ENCODE assay signal across 17 cellular contexts in the genomic region with DNA sequence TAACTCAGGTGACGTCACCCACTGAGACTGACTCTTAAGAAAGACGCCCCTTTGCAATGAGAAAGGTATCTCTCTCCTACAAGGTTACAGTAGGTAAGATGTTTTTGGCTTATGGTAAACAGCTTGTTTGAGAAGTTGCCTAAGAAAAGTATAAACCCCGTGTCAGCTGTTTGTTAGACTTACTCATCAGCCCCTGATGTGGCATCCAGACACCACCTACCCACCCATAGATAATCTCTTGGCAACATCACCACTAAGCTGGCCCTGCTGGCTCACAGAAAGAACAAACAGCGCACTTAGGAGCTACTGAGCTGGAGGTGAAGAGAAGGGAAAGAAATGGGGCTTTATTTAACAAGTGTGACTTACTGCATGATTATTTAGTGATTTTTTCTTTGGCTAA.
A peak's percentile ranks its signal among the peaks of the same experiment; 100 is the strongest.
DNase-seq lines count a peak whose midpoint lies in the region; ATAC-seq, FAIRE-seq and TF ChIP-seq lines count a peak whose summit lies in the region.
"Had no signal": no experiment of that assay in that cellular context is flagged by ENCODE, and none has a peak within 500 bp of the region (broad histone marks: within the 10 kb centered on the region; RNA-seq: fewer than 3 reads in every experiment).

No MANE protein-coding gene starts in this region.

- H3K27me3 ChIP-seq in H1 (replicated peaks in 1 of 4; ENCODE audit: control insufficient read depth in 3 of 4, extremely low read depth in 1 of 4, insufficient read depth in 3 of 4, low read length in 3 of 4): no peaks in the 10 kb centered on the region
- H3K27me3 ChIP-seq: BLaER1 had no signal

- H3K27ac Mint-ChIP-seq in effector memory CD8-positive, alpha-beta T cell: no peak overlapping the region
- H3K27ac Mint-ChIP-seq: stimulated activated naive CD8-positive, alpha-beta T cell treated with anti-CD3 and anti-CD28 coated beads, Interleukin-15, amount 100 ng/mL, for 72 hours had no signal

- no peak overlapping the region for H4K5ac ChIP-seq in H1 (ENCODE audit: insufficient read length, low read depth, low read length)

- no peaks in the 10 kb centered on the region for H3K27me3 Mint-ChIP-seq in effector memory CD8-positive, alpha-beta T cell
- H3K27me3 Mint-ChIP-seq: stimulated activated naive CD8-positive, alpha-beta T cell treated with anti-CD3 and anti-CD28 coated beads, Interleukin-15, amount 100 ng/mL, for 72 hours had no signal

- H3K4me1 Mint-ChIP-seq in effector memory CD8-positive, alpha-beta T cell (ENCODE audit: low read depth in 2 of 2): peaks cover 10 to 22% of the 10 kb centered on the region in 2 donors

- no peak overlapping the region for H3K18ac ChIP-seq in H1 (ENCODE audit: extremely low read depth, low read length)

- H2BK120ac ChIP-seq in H1 (replicated peaks; ENCODE audit: low read depth, low read length): no peak overlapping the region

- FAIRE-seq in H1 (lab: Jason Lieb, UNC): no peak
- FAIRE-seq: endometrium had no signal

- no peak overlapping the region; the same call in 1 of the 2 replicates for H3K27ac ChIP-seq in H1 (ENCODE audit: low read depth, low read length)
- H3K27ac ChIP-seq: BLaER1 had no signal

- H3K79me2 ChIP-seq in H1 (ENCODE audit: control insufficient read depth in 1 of 2, insufficient read depth in 2 of 2, low read length in 2 of 2): no peaks in the 10 kb centered on the region

- no peak overlapping the region for H2AK5ac ChIP-seq in H1 (ENCODE audit: low read depth, low read length)

- no peaks in the 10 kb centered on the region; the same call in 1 of the 2 replicates for H3K79me1 ChIP-seq in H1 (ENCODE audit: low read depth, low read length)

- H3K4me3 Mint-ChIP-seq in effector memory CD8-positive, alpha-beta T cell: no peak overlapping the region
- H3K4me3 Mint-ChIP-seq: stimulated activated naive CD8-positive, alpha-beta T cell treated with anti-CD3 and anti-CD28 coated beads, Interleukin-15, amount 100 ng/mL, for 72 hours had no signal

- no peaks in the 10 kb centered on the region for H3K9me3 ChIP-seq in H1 (ENCODE audit: insufficient read depth in 2 of 2, low read depth in 1 of 2, low read length in 1 of 2)
- H3K9me3 ChIP-seq: BLaER1 had no signal

- TF ChIP-seq RAD21 in H1 (IDR thresholded peaks at IDR 0.05 in 1 of 2, conservative IDR thresholded peaks at IDR 0.05 in 1 of 2; ENCODE audit: low read depth in 2 of 2, low read length in 2 of 2): no peak

- H2AFZ ChIP-seq in H1 (ENCODE audit: low read length): no peak overlapping the region

- no peaks in the 10 kb centered on the region for H4K20me1 ChIP-seq in H1 (replicated peaks in 1 of 2; ENCODE audit: control insufficient read depth in 1 of 2, insufficient read depth in 2 of 2, low read length in 2 of 2)

- H3K4me2 ChIP-seq in H1 (ENCODE audit: insufficient read depth in 1 of 2, low read depth in 2 of 2, low read length in 2 of 2): no peak overlapping the region
- H3K4me2 ChIP-seq: BLaER1 had no signal

- DNase-seq in ELR (ENCODE audit: low read depth) (peak; percentile 37), NCI-H446 (lab: John Stamatoyannopoulos, UW) (peak; percentile 12 to 60), H1 (ENCODE audit: low read depth in 1 of 2, low spot score in 2 of 2) (no peak), myocyte (ENCODE audit: low read depth) (peak; percentile 73), DMS 273 treated with DMSO at 0.1 percent for 48 hours (lab: John Stamatoyannopoulos, UW) (no peak)
- DNase-seq in effector memory CD8-positive, alpha-beta T cell: no peak
- DNase-seq in activated effector memory CD4-positive, alpha-beta T cell treated with Interleukin-2 at 50 U/mL for 16 hours: no peak
- DNase-seq: aorta; H7; NCI-H1092; NCI-H526 treated with DMSO at 0.1 percent for 48 hours; posterior cingulate gyrus; stimulated activated naive CD8-positive, alpha-beta T cell treated with anti-CD3 and anti-CD28 coated beads, Interleukin-15, amount 100 ng/mL, for 72 hours had no signal

- H3K36me3 Mint-ChIP-seq in effector memory CD8-positive, alpha-beta T cell (ENCODE audit: insufficient read depth): peaks cover 2% of the 10 kb centered on the region

- no peak overlapping the region for H4K8ac ChIP-seq in H1 (ENCODE audit: extremely low read depth, insufficient read depth, low read length)

- no peak overlapping the region for H3K23ac ChIP-seq in H1 (ENCODE audit: insufficient read length)

- POLR2A ChIA-PET in H1 (lab: Charles Lee; ENCODE audit: partially characterized antibody): interaction anchor here (0.7 kb wide), 1 partner anchor 54 kb away, joined by 4 read pairs; no protein-coding TSS in a partner anchor

- 87% methylated on average over 4 of the region's 4 CpGs; no CpG with 5 or more reads in 1 of the 2 experiments for WGBS in H1 (ENCODE audit: extremely low coverage in 1 of 2, insufficient coverage in 1 of 2, insufficient read length in 1 of 2, insufficient replicate concordance in 2 of 2, low coverage in 1 of 2, low lambda C conversion rate in 2 of 2, missing lambda C conversion rate in 1 of 2), 2 experiments

- no peaks in the 10 kb centered on the region for H3K9me3 Mint-ChIP-seq in effector memory CD8-positive, alpha-beta T cell
- H3K9me3 Mint-ChIP-seq: stimulated activated naive CD8-positive, alpha-beta T cell treated with anti-CD3 and anti-CD28 coated beads, Interleukin-15, amount 100 ng/mL, for 72 hours had no signal

- H3K36me3 ChIP-seq in H1 (ENCODE audit: control insufficient read depth in 2 of 4, insufficient read depth in 4 of 4, low read length in 3 of 4): no peaks in the 10 kb centered on the region

- H3K4me1 ChIP-seq in H1 (replicated peaks in 1 of 4; ENCODE audit: control insufficient read depth in 3 of 4, insufficient read depth in 4 of 4, low read length in 3 of 4): peaks cover 0 to 8% (median 6%) of the 10 kb centered on the region in 4 experiments; a peak in 5 of 7 replicates
- H3K4me1 ChIP-seq: BLaER1 had no signal

- no peak overlapping the region for H3K4me3 ChIP-seq in H1 (ENCODE audit: extremely low read depth in 1 of 4, insufficient read depth in 2 of 4, low read depth in 3 of 4, low read length in 4 of 4)
- H3K4me3 ChIP-seq: BLaER1 had no signal

- no peak overlapping the region for H2BK5ac ChIP-seq in H1 (ENCODE audit: low read depth, low read length)

- no peak for TF ChIP-seq CTCF in H1 (IDR thresholded peaks at IDR 0.05; ENCODE audit: control extremely low read depth in 1 of 3, insufficient read depth in 1 of 3, low read depth in 1 of 3, low read length in 3 of 3)

- H3K14ac ChIP-seq in H1 (ENCODE audit: insufficient read length): no peak overlapping the region

- H2BK15ac ChIP-seq in H1 (ENCODE audit: low read length): 0 out of 2 replicates have a peak overlapping the region, but pooled peaks have one; percentile 33

- H3K56ac ChIP-seq in H1 (replicated peaks; ENCODE audit: insufficient read length, low read depth, low read length): no peak overlapping the region

- TF ChIP-seq POLR2A in H1 (IDR thresholded peaks at IDR 0.05; ENCODE audit: control extremely low read depth in 1 of 2, low read depth in 2 of 2, low read length in 2 of 2): no peak

- no peak for ATAC-seq in effector memory CD8-positive, alpha-beta T cell (replicated peaks)
- no peak for ATAC-seq in GM21576 (IDR thresholded peaks at IDR 0.05; ENCODE audit: unreplicated experiment)
- ATAC-seq: activated CD4-positive, CD25-positive, alpha-beta regulatory T cell treated with anti-CD3 and anti-CD28 coated beads, Interleukin-2, amount 50 U/mL, for 24 hours; stimulated activated naive CD8-positive, alpha-beta T cell treated with anti-CD3 and anti-CD28 coated beads, Interleukin-15, amount 100 ng/mL, for 72 hours had no signal

- CTCF ChIA-PET in H1 (lab: Charles Lee; ENCODE audit: partially characterized antibody): interaction anchor here (1.1 kb wide), 1 partner anchor 220 kb away, joined by 3 read pairs; no protein-coding TSS in a partner anchor

- no peaks in the 10 kb centered on the region for H3K23me2 ChIP-seq in H1 (ENCODE audit: low read depth, low read length)

- no peak for TF ChIP-seq EP300 in H1 (IDR thresholded peaks at IDR 0.05; ENCODE audit: borderline replicate concordance in 1 of 2, low read depth in 2 of 2, low read length in 2 of 2)

- no peak overlapping the region for H2BK20ac ChIP-seq in H1 (ENCODE audit: low read length)

- H2BK12ac ChIP-seq in H1 (ENCODE audit: low read depth, low read length): no peak overlapping the region

- H4K91ac ChIP-seq in H1 (replicated peaks; ENCODE audit: insufficient read length, low read length): no peak overlapping the region

- no peak overlapping the region for H3K9ac ChIP-seq in H1 (replicated peaks in 1 of 4; ENCODE audit: extremely low read depth in 1 of 4, low read depth in 3 of 4, low read length in 3 of 4)
- H3K9ac ChIP-seq: BLaER1 had no signal

- H3K4ac ChIP-seq in H1 (replicated peaks; ENCODE audit: insufficient read length, low read depth, low read length): no peak overlapping the region

TF ChIP-seq in H1, 55 proteins besides CTCF, POLR2A, EP300 and RAD21 (continues in another document):
- TF ChIP-seq POLR2AphosphoS5 (IDR thresholded peaks at IDR 0.05; ENCODE audit: low read depth, low read length) (no peak), HDAC6 (IDR thresholded peaks at IDR 0.05; ENCODE audit: low read depth, low read length) (no peak), POU5F1 (IDR thresholded peaks at IDR 0.05; ENCODE audit: low read depth, low read length) (no peak), CHD1 (IDR thresholded peaks at IDR 0.05; ENCODE audit: low read depth, low read length) (no peak), USF2 (IDR thresholded peaks at IDR 0.05; ENCODE audit: low read length) (no peak), JUND (IDR thresholded peaks at IDR 0.05; ENCODE audit: low read length) (no peak), TBP (IDR thresholded peaks at IDR 0.05; ENCODE audit: low read depth, low read length) (no peak), RXRA (IDR thresholded peaks at IDR 0.05; ENCODE audit: insufficient read depth, low read depth, low read length) (no peak), TCF12 (IDR thresholded peaks at IDR 0.05; ENCODE audit: low read depth, low read length) (no peak), BCL11A (IDR thresholded peaks at IDR 0.05; ENCODE audit: low read depth in 2 of 2, low read length in 2 of 2) (no peak), HDAC2 (IDR thresholded peaks at IDR 0.05; ENCODE audit: borderline replicate concordance in 1 of 2, low read depth in 2 of 2, low read length in 2 of 2) (no peak), KDM5A (IDR thresholded peaks at IDR 0.05; ENCODE audit: low read length) (no peak)
- TF ChIP-seq, protein P1, sequence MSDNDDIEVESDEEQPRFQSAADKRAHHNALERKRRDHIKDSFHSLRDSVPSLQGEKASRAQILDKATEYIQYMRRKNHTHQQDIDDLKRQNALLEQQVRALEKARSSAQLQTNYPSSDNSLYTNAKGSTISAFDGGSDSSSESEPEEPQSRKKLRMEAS (IDR thresholded peaks at IDR 0.05): no peak

Comparison
In these comparisons a context has a peak if more than half of its experiments do, and no peak if none do; other contexts are left out.
1. DNase-seq: peak in ELR (single experiment), NCI-H446 (2 of 2) and myocyte (single experiment); none in H1 (0 of 2), effector memory CD8-positive, alpha-beta T cell (0 of 3), DMS 273 treated with DMSO at 0.1 percent for 48 hours (single experiment) and activated effector memory CD4-positive, alpha-beta T cell treated with Interleukin-2 at 50 U/mL for 16 hours (single experiment).